14 cellular contexts compared by ENCODE assay signal in genomic region chr1:27359822-27360158, GRCh38. TPM values are rescaled to one million over a fixed set of nuclear protein-coding genes. Genes with fewer than 3 reads are reported as not detected.
DNase-seq lines count a peak whose midpoint lies in the region; TF ChIP-seq lines count a peak whose summit lies in the region.
"Had no signal": no experiment of that assay in that cellular context is flagged by ENCODE, and none has a peak within 500 bp of the region (broad histone marks: within the 10 kb centered on the region; RNA-seq: fewer than 3 reads in every experiment).

No MANE protein-coding gene starts in this region.

- H3K27ac Mint-ChIP-seq in activated T-helper 1 cell treated with anti-CD3 and anti-CD28 coated beads, Interleukin-12 subunit alpha, Interleukin-12 subunit beta, Interleukin-2, Interleukin-4 antibody, amounts not matched to agents 30 ng/mL and 10 ng/mL and 1 ng/mL, durations not matched to agents 14 hours and 24 hours and 36 hours: peak overlapping the region; percentile 33

- H3K4me3 Mint-ChIP-seq in activated T-helper 1 cell treated with anti-CD3 and anti-CD28 coated beads, Interleukin-12 subunit alpha, Interleukin-12 subunit beta, Interleukin-2, Interleukin-4 antibody, amounts not matched to agents 30 ng/mL and 10 ng/mL and 1 ng/mL, durations not matched to agents 14 hours and 24 hours and 36 hours: peak overlapping the region; percentile 82

- no peaks in the 10 kb centered on the region for H3K36me3 Mint-ChIP-seq in activated T-helper 1 cell treated with anti-CD3 and anti-CD28 coated beads, Interleukin-12 subunit alpha, Interleukin-12 subunit beta, Interleukin-2, Interleukin-4 antibody, amounts not matched to agents 30 ng/mL and 10 ng/mL and 1 ng/mL, durations not matched to agents 14 hours and 24 hours and 36 hours (ENCODE audit: low read depth)

- peaks cover 100% of the 10 kb centered on the region for H3K36me3 ChIP-seq in left ventricle myocardium inferior

- no peaks in the 10 kb centered on the region for H3K27me3 Mint-ChIP-seq in activated T-helper 1 cell treated with anti-CD3 and anti-CD28 coated beads, Interleukin-12 subunit alpha, Interleukin-12 subunit beta, Interleukin-2, Interleukin-4 antibody, amounts not matched to agents 30 ng/mL and 10 ng/mL and 1 ng/mL, durations not matched to agents 14 hours and 24 hours and 36 hours (ENCODE audit: insufficient read depth)

- POLR2A ChIA-PET in HEK293T (lab: Yijun Ruan, JAX): no interaction called here

- CTCF ChIA-PET in HEK293T (lab: Yijun Ruan, JAX): no interaction called here

- H3K9me3 ChIP-seq in left ventricle myocardium inferior (replicated peaks) (no peaks in the 10 kb centered on the region), iPS-18c (ENCODE audit: control insufficient read depth, insufficient read depth, low read length) (no peaks in the 10 kb centered on the region)
- H3K9me3 ChIP-seq: left lung had no signal

- in situ Hi-C loops in G401 (cut with HindIII; ENCODE audit: low sequenced_read_pairs): no loop called here

- H3K4me1 Mint-ChIP-seq in activated T-helper 1 cell treated with anti-CD3 and anti-CD28 coated beads, Interleukin-12 subunit alpha, Interleukin-12 subunit beta, Interleukin-2, Interleukin-4 antibody, amounts not matched to agents 30 ng/mL and 10 ng/mL and 1 ng/mL, durations not matched to agents 14 hours and 24 hours and 36 hours (ENCODE audit: low read depth): peaks cover 23% of the 10 kb centered on the region

- H3K9me3 Mint-ChIP-seq in activated T-helper 1 cell treated with anti-CD3 and anti-CD28 coated beads, Interleukin-12 subunit alpha, Interleukin-12 subunit beta, Interleukin-2, Interleukin-4 antibody, amounts not matched to agents 30 ng/mL and 10 ng/mL and 1 ng/mL, durations not matched to agents 14 hours and 24 hours and 36 hours: no peaks in the 10 kb centered on the region

- intact Hi-C loops in left ventricle myocardium inferior (cut with micrococcal nuclease): no loop called here
- intact Hi-C loops in cardiac septum (cut with DNase I): loop anchor here (5.0 kb wide), 1 partner anchor 33 kb away; the partner anchor contains the start of gene GPR3
- intact Hi-C loops in activated T-helper 1 cell treated with anti-CD3 and anti-CD28 coated beads, Interleukin-12 subunit alpha, Interleukin-12 subunit beta, Interleukin-2, Interleukin-4 antibody, amounts not matched to agents 30 ng/mL and 10 ng/mL and 1 ng/mL, durations not matched to agents 14 hours and 24 hours and 36 hours (cut with micrococcal nuclease): no loop called here

- no peaks in the 10 kb centered on the region for H3K27me3 ChIP-seq in left ventricle myocardium inferior (ENCODE audit: low read depth)
- H3K27me3 ChIP-seq: left lung had no signal

- H3K4me3 ChIP-seq in left ventricle myocardium inferior (peak overlapping the region; percentile 59), iPS-18c (ENCODE audit: insufficient read depth, low read depth, low read length) (peak overlapping the region; percentile 85)

- no peak overlapping the region for H3K27ac ChIP-seq in left ventricle myocardium inferior (replicated peaks)
- H3K27ac ChIP-seq: left lung had no signal

- no peak for DNase-seq in left ventricle myocardium inferior
- no peak for DNase-seq in cardiac septum (ENCODE audit: low spot score)
- DNase-seq in activated T-helper 1 cell treated with anti-CD3 and anti-CD28 coated beads, Interleukin-12 subunit alpha, Interleukin-12 subunit beta, Interleukin-2, Interleukin-4 antibody, amounts not matched to agents 30 ng/mL and 10 ng/mL and 1 ng/mL, durations not matched to agents 14 hours and 24 hours and 36 hours (ENCODE audit: low spot score): no peak
- no peak for DNase-seq in hepatic stellate cell (ENCODE audit: low spot score)
- no peak for DNase-seq in G401 (ENCODE audit: low spot score)
- DNase-seq in HEK293T (ENCODE audit: extremely low spot score): no peak
- DNase-seq in stimulated activated CD4-positive, alpha-beta T cell treated with anti-CD3 and anti-CD28 coated beads, Interleukin-4, amount 100 ng/mL, for 4 hours: no peak
- DNase-seq: KBM-7; NCI-H187 treated with DMSO at 0.1 percent for 48 hours; NK-92 treated with Interleukin-12 subunit alpha and Interleukin-12 subunit beta, amount 100 ng/mL, for 24 hours had no signal

- no peak for TF ChIP-seq CTCF in left ventricle myocardium inferior (IDR thresholded peaks at IDR 0.05; ENCODE audit: borderline replicate concordance)

- peaks cover 48% of the 10 kb centered on the region for H3K4me1 ChIP-seq in left ventricle myocardium inferior

TF ChIP-seq in HEK293T, 16 proteins besides CTCF, POLR2A, EP300 and RAD21:
- no peak for TF ChIP-seq FOXM1 (IDR thresholded peaks at IDR 0.05; ENCODE audit: borderline replicate concordance)
- TF ChIP-seq ZNF384 (IDR thresholded peaks at IDR 0.05): no peak
- no peak for TF ChIP-seq ARNT (IDR thresholded peaks at IDR 0.05)
- TF ChIP-seq HDGF (IDR thresholded peaks at IDR 0.05; ENCODE audit: borderline replicate concordance): no peak
- no peak for TF ChIP-seq SUZ12 (IDR thresholded peaks at IDR 0.05)
- no peak for TF ChIP-seq LEF1 (IDR thresholded peaks at IDR 0.05; ENCODE audit: borderline replicate concordance)
- TF ChIP-seq BHLHE40 (IDR thresholded peaks at IDR 0.05; ENCODE audit: borderline replicate concordance): no peak
- TF ChIP-seq CTBP1 (IDR thresholded peaks at IDR 0.05; ENCODE audit: borderline replicate concordance): no peak
- no peak for TF ChIP-seq FOXK2 (IDR thresholded peaks at IDR 0.05)
TF ChIP-seq in HEK293T: peak in this region for 0.

RNA-seq across cellular contexts. Expression of gene MAP3K6, which starts 7.0 kb away (rescaled TPM):
- 45.2 TPM for total RNA-seq in left ventricle myocardium inferior
- 53.1 TPM for total RNA-seq in cardiac septum
- total RNA-seq in activated T-helper 1 cell treated with anti-CD3 and anti-CD28 coated beads, Interleukin-12 subunit alpha, Interleukin-12 subunit beta, Interleukin-2, Interleukin-4 antibody, amounts not matched to agents 30 ng/mL and 10 ng/mL and 1 ng/mL, durations not matched to agents 14 hours and 24 hours and 36 hours: 11.2 and 13.7 TPM in 2 replicates
- total RNA-seq in G401 (2014; rRNA removed; shearing (Covaris generic)): 10.0 and 17.3 TPM in 2 replicates

RNA-seq across cellular contexts. Expression of gene FCN3, which starts 14.8 kb away (rescaled TPM):
- total RNA-seq in left ventricle myocardium inferior: 27.3 TPM
- 32.2 TPM for total RNA-seq in cardiac septum
- not detected in 2 replicates for total RNA-seq in activated T-helper 1 cell treated with anti-CD3 and anti-CD28 coated beads, Interleukin-12 subunit alpha, Interleukin-12 subunit beta, Interleukin-2, Interleukin-4 antibody, amounts not matched to agents 30 ng/mL and 10 ng/mL and 1 ng/mL, durations not matched to agents 14 hours and 24 hours and 36 hours
- not detected in 2 replicates for total RNA-seq in G401 (2014; rRNA removed; shearing (Covaris generic))
- total RNA-seq: T-helper 1 cell treated with Interleukin-12 subunit alpha and Interleukin-12 subunit beta and Interleukin-4 antibody, amounts not matched to agents 30 ng/mL and 1 ng/mL, for 36 hours had no signal

RNA-seq across cellular contexts. Expression of gene SYTL1, which starts 18.0 kb away (rescaled TPM):
- total RNA-seq in left ventricle myocardium inferior: 1.1 TPM
- 0.65 TPM for total RNA-seq in cardiac septum
- total RNA-seq in activated T-helper 1 cell treated with anti-CD3 and anti-CD28 coated beads, Interleukin-12 subunit alpha, Interleukin-12 subunit beta, Interleukin-2, Interleukin-4 antibody, amounts not matched to agents 30 ng/mL and 10 ng/mL and 1 ng/mL, durations not matched to agents 14 hours and 24 hours and 36 hours: 24.4 and 26.3 TPM in 2 replicates
- 38.2 and 44.0 TPM in 2 replicates for total RNA-seq in G401 (2014; rRNA removed; shearing (Covaris generic))

RNA-seq across cellular contexts. Expression of gene CD164L2, which starts 23.3 kb away (rescaled TPM):
- total RNA-seq in left ventricle myocardium inferior (not detected), cardiac septum (not detected)
- total RNA-seq in activated T-helper 1 cell treated with anti-CD3 and anti-CD28 coated beads, Interleukin-12 subunit alpha, Interleukin-12 subunit beta, Interleukin-2, Interleukin-4 antibody, amounts not matched to agents 30 ng/mL and 10 ng/mL and 1 ng/mL, durations not matched to agents 14 hours and 24 hours and 36 hours: not detected in 2 replicates
- not detected in 2 replicates for total RNA-seq in G401 (2014; rRNA removed; shearing (Covaris generic))
- total RNA-seq: posterior vena cava; T-helper 1 cell treated with Interleukin-12 subunit alpha and Interleukin-12 subunit beta and Interleukin-4 antibody, amounts not matched to agents 30 ng/mL and 1 ng/mL, for 36 hours had no signal

RNA-seq across cellular contexts. Expression of gene GPR3, which starts 32.6 kb away (rescaled TPM):
- 0.16 TPM for total RNA-seq in left ventricle myocardium inferior
- 2.3 TPM for total RNA-seq in cardiac septum
- 3.2 and 4.0 TPM in 2 replicates for total RNA-seq in activated T-helper 1 cell treated with anti-CD3 and anti-CD28 coated beads, Interleukin-12 subunit alpha, Interleukin-12 subunit beta, Interleukin-2, Interleukin-4 antibody, amounts not matched to agents 30 ng/mL and 10 ng/mL and 1 ng/mL, durations not matched to agents 14 hours and 24 hours and 36 hours
- total RNA-seq in G401 (2014; rRNA removed; shearing (Covaris generic)): 2.4 and 6.9 TPM in 2 replicates

Comparison
In these comparisons a context has a peak if more than half of its experiments do, and no peak if none do; other contexts are left out.
1. RNA of gene FCN3, which starts 14.8 kb away (total RNA-seq): 32.2 TPM in cardiac septum (single experiment) and 27.3 TPM in left ventricle myocardium inferior (single experiment); not detected in activated T-helper 1 cell treated with anti-CD3 and anti-CD28 coated beads, Interleukin-12 subunit alpha, Interleukin-12 subunit beta, Interleukin-2, Interleukin-4 antibody, amounts not matched to agents 30 ng/mL and 10 ng/mL and 1 ng/mL, durations not matched to agents 14 hours and 24 hours and 36 hours and not detected in G401; every median in the first group is over 10 times any median in the second.
2. RNA of gene SYTL1, which starts 18.0 kb away (total RNA-seq): 38.2 to 44.0 TPM in G401 and 24.4 to 26.3 TPM in activated T-helper 1 cell treated with anti-CD3 and anti-CD28 coated beads, Interleukin-12 subunit alpha, Interleukin-12 subunit beta, Interleukin-2, Interleukin-4 antibody, amounts not matched to agents 30 ng/mL and 10 ng/mL and 1 ng/mL, durations not matched to agents 14 hours and 24 hours and 36 hours; 1.1 TPM in left ventricle myocardium inferior (single experiment) and 0.65 TPM in cardiac septum (single experiment); every median in the first group is over 10 times any median in the second.